In genomic region chr6:161439093-161439492, GRCh38 we compare ENCODE assay signal across 8 cellular contexts.
DNase-seq lines count a peak whose midpoint lies in the region; ATAC-seq, FAIRE-seq and TF ChIP-seq lines count a peak whose summit lies in the region.

No MANE protein-coding gene starts in this region.

- H3K4me3 ChIP-seq in AG04450 (ENCODE audit: low read depth, low read length) (no peak overlapping the region), kidney (ENCODE audit: low read length in 2 of 2) (peak overlapping the region; percentile 13 to 42)

- intact Hi-C loops in kidney (cut with DNase I): no loop called here

- POLR2A ChIA-PET in AG04450 (lab: Yijun Ruan, JAX): interaction anchor here (1.8 kb wide), 1 partner anchor 21 kb away, joined by 5 read pairs; no protein-coding TSS in a partner anchor

- H3K27me3 ChIP-seq in AG04450 (ENCODE audit: control insufficient read depth, insufficient read depth, low read length): no peaks in the 10 kb centered on the region

- H3K9me3 ChIP-seq in AG04450 (ENCODE audit: control insufficient read depth, insufficient read depth, low read length) (no peaks in the 10 kb centered on the region), kidney (ENCODE audit: control insufficient read depth in 1 of 2, low read length in 2 of 2) (no peaks in the 10 kb centered on the region)

- peak overlapping the region; percentile 59 for H3K27ac ChIP-seq in AG04450 (ENCODE audit: low read depth, low read length)
- peak overlapping the region; percentile 61 to 81 for H3K27ac ChIP-seq in kidney (ENCODE audit: low read depth in 2 of 2, low read length in 2 of 2)

- TF ChIP-seq CTCF in AG04450 (IDR thresholded peaks at IDR 0.05; ENCODE audit: low read depth, low read length): no peak
- no peak for TF ChIP-seq CTCF in kidney (IDR thresholded peaks at IDR 0.05; ENCODE audit: borderline replicate concordance, extremely low read depth, insufficient read depth)

- no peak for FAIRE-seq in kidney (lab: Jason Lieb, UNC)

- peak overlapping the region in 1 of 2 donors; percentile 22 for H3K9ac ChIP-seq in kidney (ENCODE audit: low read length in 2 of 2)

- DNase-seq in AG04450 (ENCODE audit: low read depth, low spot score) (peak; percentile 63), NCI-H1048 (lab: John Stamatoyannopoulos, UW) (peak; percentile 81), amniotic stem cell (lab: John Stamatoyannopoulos, UW) (peak; percentile 68), kidney (peak; percentile 85)

- H3K36me3 ChIP-seq in kidney (ENCODE audit: control insufficient read depth in 1 of 2, insufficient read depth in 2 of 2, low read length in 2 of 2): no peaks in the 10 kb centered on the region

- ATAC-seq in GM18873 (IDR thresholded peaks at IDR 0.05; ENCODE audit: low FRiP score, unreplicated experiment): no peak
- no peak for ATAC-seq in GM21529 (IDR thresholded peaks at IDR 0.05; ENCODE audit: unreplicated experiment)
- no peak for ATAC-seq in GM18870 (IDR thresholded peaks at IDR 0.05; ENCODE audit: unreplicated experiment)
- ATAC-seq in HG02623 (IDR thresholded peaks at IDR 0.05; ENCODE audit: unreplicated experiment): no peak

- CTCF ChIA-PET in AG04450 (lab: Charles Lee): interaction anchor here (0.9 to 5.7 kb wide), 3 partner anchors 21 to 45 kb away, joined by 3 to 68 read pairs (median 3); no protein-coding TSS in a partner anchor

- H3K4me1 ChIP-seq in kidney (ENCODE audit: control insufficient read depth in 1 of 2, insufficient read depth in 1 of 2, low read depth in 1 of 2, low read length in 2 of 2): peaks cover 11 to 24% of the 10 kb centered on the region in 2 donors
